ENCODE assay signal across 21 cellular contexts in genomic region chr17:75498019-75498725, GRCh38. TPM values are rescaled to one million over a fixed set of nuclear protein-coding genes. Genes with fewer than 3 reads are reported as not detected.
DNase-seq lines count a peak whose midpoint lies in the region; ATAC-seq and TF ChIP-seq lines count a peak whose summit lies in the region.
"Had no signal": no experiment of that assay in that cellular context is flagged by ENCODE, and none has a peak within 500 bp of the region (broad histone marks: within the 10 kb centered on the region; RNA-seq: fewer than 3 reads in every experiment).

No MANE protein-coding gene starts in this region.

- no peaks in the 10 kb centered on the region for H3K9me3 Mint-ChIP-seq in CD8-positive, alpha-beta T cell
- H3K9me3 Mint-ChIP-seq in endodermal cell: no peaks in the 10 kb centered on the region
- no peaks in the 10 kb centered on the region for H3K9me3 Mint-ChIP-seq in neural crest cell
- no peaks in the 10 kb centered on the region for H3K9me3 Mint-ChIP-seq in H9
- H3K9me3 Mint-ChIP-seq: activated B cell treated with CpG ODN at 0.5 μM for 24 hours had no signal

- no peak overlapping the region for H2BK20ac ChIP-seq in H9 (ENCODE audit: low read depth, low read length, poor library complexity, severe bottlenecking)

- H3K27me3 ChIP-seq in BLaER1: no peaks in the 10 kb centered on the region
- no peaks in the 10 kb centered on the region for H3K27me3 ChIP-seq in CD8-positive, alpha-beta T cell (ENCODE audit: insufficient read depth, low read length)
- H3K27me3 ChIP-seq in endodermal cell (ENCODE audit: control insufficient read depth, insufficient read depth, low read length, poor library complexity, severe bottlenecking): no peaks in the 10 kb centered on the region
- no peaks in the 10 kb centered on the region for H3K27me3 ChIP-seq in H9 (ENCODE audit: insufficient read depth, low read length)
- H3K27me3 ChIP-seq: ascending aorta, vagina had no signal

- H2AK5ac ChIP-seq in H9 (ENCODE audit: insufficient read length, low read length): no peak overlapping the region

- peak; percentile 36 for ATAC-seq in CD8-positive, alpha-beta T cell
- ATAC-seq in GM21367 (IDR thresholded peaks at IDR 0.05; ENCODE audit: unreplicated experiment) (no peak), sciatic nerve (no peak)

- H3K4me2 ChIP-seq in BLaER1 (peak overlapping the region; percentile 92), H9 (ENCODE audit: insufficient read depth, insufficient read length, low read length) (no peak overlapping the region)

- H3K9ac ChIP-seq in BLaER1 (peak overlapping the region; percentile 82), endodermal cell (ENCODE audit: extremely low read depth, low read length, poor library complexity, severe bottlenecking) (no peak overlapping the region), H9 (ENCODE audit: extremely low read depth, insufficient read length, low read length) (no peak overlapping the region)
- H3K9ac ChIP-seq: parathyroid adenoma had no signal

- H3K18ac ChIP-seq in H9 (ENCODE audit: insufficient read length, low read depth, low read length): no peak overlapping the region

- H4K8ac ChIP-seq in H9 (replicated peaks; ENCODE audit: insufficient read length, low read depth, low read length): no peak overlapping the region

- H3K36me3 ChIP-seq in BLaER1 (peaks cover 79% of the 10 kb centered on the region), endodermal cell (ENCODE audit: control insufficient read depth, insufficient read depth, low read length) (peaks cover 16% of the 10 kb centered on the region)
- H3K36me3 ChIP-seq in CD8-positive, alpha-beta T cell (ENCODE audit: insufficient read depth, low read length): peaks cover 9% of the 10 kb centered on the region

- H3K36me3 Mint-ChIP-seq in CD8-positive, alpha-beta T cell: peaks cover 64% of the 10 kb centered on the region
- H3K36me3 Mint-ChIP-seq in endodermal cell (ENCODE audit: low read depth): peaks cover 10% of the 10 kb centered on the region
- H3K36me3 Mint-ChIP-seq in neural crest cell (ENCODE audit: low read depth): peaks cover 3% of the 10 kb centered on the region
- H3K36me3 Mint-ChIP-seq in H9 (ENCODE audit: insufficient read depth in 1 of 3, low read depth in 3 of 3): peaks cover 0 to 49% (median 44%) of the 10 kb centered on the region in 3 experiments; a peak in 5 of 7 replicates

- H4K91ac ChIP-seq in H9 (ENCODE audit: insufficient read length, low read depth, low read length): no peak overlapping the region

- intact Hi-C loops in CD8-positive, alpha-beta T cell (cut with DNase I, micrococcal nuclease): no loop called here
- intact Hi-C loops in sciatic nerve (cut with DNase I): no loop called here

- H2BK5ac ChIP-seq in H9 (ENCODE audit: insufficient read length, low read length): no peak overlapping the region

- 91 to 100% methylated on average over 4 to 20 of the region's 21 CpGs for WGBS in endodermal cell (ENCODE audit: insufficient coverage in 1 of 2, insufficient read length in 1 of 2), 2 experiments
- no CpG with 5 or more reads among the region's 21 CpGs for WGBS in H9 (ENCODE audit: extremely low coverage, insufficient read length, low lambda C conversion rate)

- H3K27me3 Mint-ChIP-seq in CD8-positive, alpha-beta T cell (ENCODE audit: low read depth): no peaks in the 10 kb centered on the region
- H3K27me3 Mint-ChIP-seq in endodermal cell (ENCODE audit: insufficient read depth) (no peaks in the 10 kb centered on the region), neural crest cell (ENCODE audit: low read depth) (no peaks in the 10 kb centered on the region), H9 (ENCODE audit: low read depth) (no peaks in the 10 kb centered on the region; the same call in 1 of the 2 replicates)
- H3K27me3 Mint-ChIP-seq: activated B cell treated with CpG ODN at 0.5 μM for 24 hours had no signal

- H3K23me2 ChIP-seq in H9 (ENCODE audit: insufficient read length, low read depth, low read length, poor library complexity, severe bottlenecking): no peaks in the 10 kb centered on the region

- H3K4me3 ChIP-seq in BLaER1 (peak overlapping the region; percentile 61), endodermal cell (ENCODE audit: low read length) (no peak overlapping the region)
- no peak overlapping the region for H3K4me3 ChIP-seq in CD8-positive, alpha-beta T cell (ENCODE audit: low read depth, low read length)
- H3K4me3 ChIP-seq: ascending aorta, HAP-1, vagina had no signal

- H3K27ac Mint-ChIP-seq in CD8-positive, alpha-beta T cell: peak overlapping the region; percentile 22
- no peak overlapping the region for H3K27ac Mint-ChIP-seq in endodermal cell
- H3K27ac Mint-ChIP-seq in neural crest cell (ENCODE audit: unreplicated experiment): peak overlapping the region; percentile 50
- H3K27ac Mint-ChIP-seq in H9: peak overlapping the region in 1 of 3 experiments; percentile 72; a peak in 2 of 7 replicates
- H3K27ac Mint-ChIP-seq: activated B cell treated with CpG ODN at 0.5 μM for 24 hours had no signal

- DNase-seq in CD8-positive, alpha-beta T cell: no peak
- no peak for DNase-seq in endodermal cell
- DNase-seq in neural crest cell (ENCODE audit: low read depth, low spot score): no peak
- no peak for DNase-seq in H9
- no peak for DNase-seq in sciatic nerve (ENCODE audit: low spot score)
- DNase-seq: activated B cell treated with CpG ODN at 0.5 μM for 24 hours; activated effector memory CD4-positive, alpha-beta T cell treated with anti-CD3 and anti-CD28 coated beads, Interleukin-2, amount 50 U/mL, for 16 hours; AML-193; foreskin melanocyte; MV-4-11; NCI-H2081 treated with DMSO at 0.1 percent for 48 hours; NCI-H524; SHP77 treated with DMSO at 0.1 percent for 48 hours; stimulated activated CD4-positive, alpha-beta T cell treated with anti-CD3 and anti-CD28 coated beads, Interleukin-2, amount 100 ng/mL, for 48 hours; T-helper 2 cell had no signal

- no peak for TF ChIP-seq CTCF in CD8-positive, alpha-beta T cell (IDR thresholded peaks at IDR 0.05)
- no peak for TF ChIP-seq CTCF in endodermal cell (conservative IDR thresholded peaks at IDR 0.05)
- TF ChIP-seq CTCF in neural crest cell (conservative IDR thresholded peaks at IDR 0.05): no peak
- no peak for TF ChIP-seq CTCF in H9 (conservative IDR thresholded peaks at IDR 0.05)

- H3T11ph ChIP-seq in H9 (ENCODE audit: low read length): no peak overlapping the region

- H3K23ac ChIP-seq in H9 (ENCODE audit: insufficient read length, low read depth, low read length): no peak overlapping the region

- peaks cover 9% of the 10 kb centered on the region for H3K4me1 Mint-ChIP-seq in CD8-positive, alpha-beta T cell (ENCODE audit: low read depth)
- H3K4me1 Mint-ChIP-seq in endodermal cell: no peaks in the 10 kb centered on the region
- no peaks in the 10 kb centered on the region for H3K4me1 Mint-ChIP-seq in neural crest cell
- H3K4me1 Mint-ChIP-seq in H9: no peaks in the 10 kb centered on the region
- H3K4me1 Mint-ChIP-seq: activated B cell treated with CpG ODN at 0.5 μM for 24 hours had no signal

- H2BK15ac ChIP-seq in H9 (ENCODE audit: low read depth, low read length): no peak overlapping the region

- H3K79me1 ChIP-seq in H9 (ENCODE audit: insufficient read depth, low read depth, low read length, poor library complexity, severe bottlenecking): no peaks in the 10 kb centered on the region

- no peak overlapping the region for H4K5ac ChIP-seq in H9 (ENCODE audit: insufficient read length, low read depth, low read length)

- no peak overlapping the region for H3K4ac ChIP-seq in H9 (ENCODE audit: low read depth, low read length)

- no peak overlapping the region for H3K4me3 Mint-ChIP-seq in CD8-positive, alpha-beta T cell
- H3K4me3 Mint-ChIP-seq in endodermal cell: no peak overlapping the region
- H3K4me3 Mint-ChIP-seq in neural crest cell: peak overlapping the region; percentile 6
- H3K4me3 Mint-ChIP-seq in H9: no peak overlapping the region
- H3K4me3 Mint-ChIP-seq: activated B cell treated with CpG ODN at 0.5 μM for 24 hours had no signal

- H3K14ac ChIP-seq in H9 (ENCODE audit: insufficient read depth, low read length): no peak overlapping the region

- no peaks in the 10 kb centered on the region for H3K9me3 ChIP-seq in BLaER1
- H3K9me3 ChIP-seq in CD8-positive, alpha-beta T cell (ENCODE audit: low read length): no peaks in the 10 kb centered on the region
- H3K9me3 ChIP-seq in endodermal cell (ENCODE audit: control insufficient read depth, low read length): no peaks in the 10 kb centered on the region
- H3K9me3 ChIP-seq in H9 (ENCODE audit: control insufficient read depth, low read depth, low read length): no peaks in the 10 kb centered on the region
- H3K9me3 ChIP-seq: ascending aorta, HAP-1, vagina had no signal

- H4K20me1 ChIP-seq in BLaER1 (no peaks in the 10 kb centered on the region), H9 (ENCODE audit: control insufficient read depth, insufficient read depth, insufficient read length) (no peaks in the 10 kb centered on the region)

- H3K79me2 ChIP-seq in H9 (ENCODE audit: insufficient read depth, low read length): no peaks in the 10 kb centered on the region
- H3K79me2 ChIP-seq: parathyroid adenoma had no signal

- CTCF ChIA-PET in CD8-positive, alpha-beta T cell (lab: Charles Lee): interaction anchor here (1.2 kb wide), 1 partner anchor 27 kb away, joined by 3 read pairs; no protein-coding TSS in a partner anchor

- H2BK120ac ChIP-seq in H9 (ENCODE audit: low read depth, low read length, poor library complexity, severe bottlenecking): no peak overlapping the region

- POLR2A ChIA-PET in CD8-positive, alpha-beta T cell (lab: Charles Lee): interaction anchor here (0.5 to 0.9 kb wide), 2 partner anchors 18 to 240 kb away, joined by 3 to 4 read pairs; partner anchors contain the start of gene TSEN54

- H3K27ac ChIP-seq in BLaER1 (peak overlapping the region; percentile 96), endodermal cell (ENCODE audit: low read depth, low read length) (peak overlapping the region; percentile 24), H9 (ENCODE audit: insufficient read length, low read depth, low read length) (no peak overlapping the region)
- no peak overlapping the region for H3K27ac ChIP-seq in CD8-positive, alpha-beta T cell (ENCODE audit: low read depth, low read length)
- H3K27ac ChIP-seq: parathyroid adenoma, vagina had no signal

- H3K4me1 ChIP-seq in BLaER1: peaks cover 93% of the 10 kb centered on the region
- H3K4me1 ChIP-seq in CD8-positive, alpha-beta T cell (ENCODE audit: insufficient read depth, low read length): peaks cover 10% of the 10 kb centered on the region
- H3K4me1 ChIP-seq in endodermal cell (ENCODE audit: control insufficient read depth, insufficient read depth, low read length): no peaks in the 10 kb centered on the region
- H3K4me1 ChIP-seq in H9 (ENCODE audit: insufficient read depth, low read length): no peaks in the 10 kb centered on the region
- H3K4me1 ChIP-seq: HAP-1 had no signal

- no peak overlapping the region for H3K56ac ChIP-seq in H9 (ENCODE audit: insufficient read length, low read depth, low read length)

- no peak overlapping the region for H2AFZ ChIP-seq in H9 (ENCODE audit: low read length)
- H2AFZ ChIP-seq: parathyroid adenoma had no signal

- no peak overlapping the region for H2BK12ac ChIP-seq in H9 (ENCODE audit: insufficient read length, low read depth, low read length)

RNA-seq across cellular contexts. Expression of gene CASKIN2, which starts 17.2 kb away (rescaled TPM):
- under 1 TPM; 0.64 to 0.98 TPM for total RNA-seq in CD8-positive, alpha-beta T cell
- total RNA-seq in endodermal cell (10 to 100 TPM; 26.4 to 31.0 TPM), neural crest cell (42.3 and 44.5 TPM in 2 replicates), H9 (2021) (35.2 and 37.0 TPM in 2 replicates), sciatic nerve (127 TPM)
- polyA plus RNA-seq in endodermal cell (2013, experiment 1 of 2): 14.9 TPM
- 11.8 TPM for polyA plus RNA-seq in endodermal cell (2013, experiment 2 of 2)

RNA-seq across cellular contexts. Expression of gene TSEN54, which starts 18.2 kb away (rescaled TPM):
- total RNA-seq in CD8-positive, alpha-beta T cell: 100 to 1,000 TPM; 116 to 123 TPM
- 10 to 100 TPM; 37.7 to 39.1 TPM for total RNA-seq in endodermal cell
- polyA plus RNA-seq in endodermal cell (2013, experiment 1 of 2): 30.2 TPM
- 32.7 TPM for polyA plus RNA-seq in endodermal cell (2013, experiment 2 of 2)
- 48.1 and 49.0 TPM in 2 replicates for total RNA-seq in neural crest cell
- 44.5 and 45.5 TPM in 2 replicates for total RNA-seq in H9 (2021)
- 26.1 TPM for total RNA-seq in sciatic nerve

RNA-seq across cellular contexts. Expression of gene LLGL2, which starts 27.3 kb away (rescaled TPM):
- total RNA-seq in CD8-positive, alpha-beta T cell: 10 to 100 TPM; 32.7 to 36.4 TPM
- total RNA-seq in endodermal cell: 100 to 1,000 TPM; 128 to 149 TPM
- 20.2 TPM for polyA plus RNA-seq in endodermal cell (2013, experiment 1 of 2)
- polyA plus RNA-seq in endodermal cell (2013, experiment 2 of 2): 16.5 TPM
- total RNA-seq in neural crest cell: 3.4 and 4.3 TPM in 2 replicates
- 85.9 and 90.4 TPM in 2 replicates for total RNA-seq in H9 (2021)
- total RNA-seq in sciatic nerve: 11.0 TPM

RNA-seq across cellular contexts. Expression of gene TMEM94, which starts 41.7 kb away (rescaled TPM):
- 10 to 100 TPM; 44.8 to 46.5 TPM for total RNA-seq in CD8-positive, alpha-beta T cell
- total RNA-seq in endodermal cell (100 to 1,000 TPM in 1 of 2 donors, 10 to 100 TPM in 1; 96.0 to 106 TPM), neural crest cell (117 and 131 TPM in 2 replicates), H9 (2021) (61.4 and 67.9 TPM in 2 replicates), sciatic nerve (86.8 TPM)
- 90.8 TPM for polyA plus RNA-seq in endodermal cell (2013, experiment 1 of 2)
- polyA plus RNA-seq in endodermal cell (2013, experiment 2 of 2): 82.1 TPM

Comparison
In these comparisons a context has a peak if more than half of its experiments do, and no peak if none do; other contexts are left out.
1. H3K27ac ChIP-seq: peak in BLaER1 (single experiment) and endodermal cell (single experiment); none in CD8-positive, alpha-beta T cell (single experiment) and H9 (single experiment).
2. RNA of gene CASKIN2, which starts 17.2 kb away (total RNA-seq): 127 TPM in sciatic nerve (single experiment), 42.3 to 44.5 TPM in neural crest cell, 35.2 to 37.0 TPM in H9 and 26.4 to 31.0 TPM in endodermal cell; 0.64 to 0.98 TPM in CD8-positive, alpha-beta T cell; every median in the first group is over 10 times any median in the second.